ENCODE assay signal across 11 cellular contexts in genomic region chr15:81922143-81922542, GRCh38.
"Had no signal": no experiment of that assay in that cellular context is flagged by ENCODE, and none has a peak within 500 bp of the region (broad histone marks: within the 10 kb centered on the region; RNA-seq: fewer than 3 reads in every experiment).

No MANE protein-coding gene starts in this region.

- H3K4me1 ChIP-seq: HAP-1 had no signal

- H3K4me3 ChIP-seq: GM23248, GM23338, HAP-1 had no signal

- DNase-seq: GM23248, GOT3, H7, H9, HCEC 1CT, HFFc6 had no signal

- H3K4me1 Mint-ChIP-seq: GM23338, H9 had no signal

- ATAC-seq: GM23338, HCT116 had no signal

- H3K36me3 ChIP-seq: HAP-1 had no signal

- H3K4me2 ChIP-seq: GM23338 had no signal

- H2AFZ ChIP-seq: GM23248, GM23338 had no signal

- FAIRE-seq: H1, H54 had no signal

- H3K27ac Mint-ChIP-seq: GM23338, H9, HFFc6 had no signal

- H3K4me3 Mint-ChIP-seq: GM23338, H9, HFFc6 had no signal

- H3K27ac ChIP-seq: GM23248 had no signal

- H3K9ac ChIP-seq: GM23248 had no signal
